ENCODE assay signal across 9 cellular contexts in genomic region chr19:16324064-16324383, GRCh38. TPM values are rescaled to one million over a fixed set of nuclear protein-coding genes. Genes with fewer than 3 reads are reported as not detected.
DNase-seq lines count a peak whose midpoint lies in the region; ATAC-seq and TF ChIP-seq lines count a peak whose summit lies in the region.
"Had no signal": no experiment of that assay in that cellular context is flagged by ENCODE, and none has a peak within 500 bp of the region (broad histone marks: within the 10 kb centered on the region; RNA-seq: fewer than 3 reads in every experiment).

No MANE protein-coding gene starts in this region.

- intact Hi-C loops in dorsolateral prefrontal cortex (cut with DNase I), result no loop called here

- peaks cover 8% of the 10 kb centered on the region for H3K4me1 Mint-ChIP-seq in nephron progenitor cell

- H3K4me3 Mint-ChIP-seq in nephron progenitor cell, result peak overlapping the region; percentile 32

- no peaks in the 10 kb centered on the region for H3K36me3 Mint-ChIP-seq in nephron progenitor cell (ENCODE audit: low read depth)

- POLR2A ChIA-PET in BJ (lab: Charles Lee), result interaction anchor here (1.0 kb wide), 2 partner anchors 8 to 15 kb away, joined by 9 to 15 read pairs; no protein-coding TSS in a partner anchor

- no peak for ATAC-seq in GM21390 (IDR thresholded peaks at IDR 0.05; ENCODE audit: unreplicated experiment)

- H3K4me3 ChIP-seq in BJ (ENCODE audit: low read depth, low read length) (peak overlapping the region; percentile 41), LNCaP clone FGC (ENCODE audit: low read depth, low read length) (peak overlapping the region; percentile 52), dorsolateral prefrontal cortex (peak overlapping the region; percentile 20 to 76 (median 64))

- peaks cover 6% of the 10 kb centered on the region for H3K36me3 ChIP-seq in BJ (ENCODE audit: control insufficient read depth, insufficient read depth, low read length)

- peak overlapping the region in 40 of 59 donors; percentile 1 to 92 (median 78) for H3K27ac ChIP-seq in dorsolateral prefrontal cortex

- H3K27me3 Mint-ChIP-seq in nephron progenitor cell (ENCODE audit: low read depth, poor library complexity), result peaks cover 86% of the 10 kb centered on the region

- H3K27me3 ChIP-seq in BJ (ENCODE audit: control insufficient read depth, insufficient read depth, low read length) (no peaks in the 10 kb centered on the region; the same call in 1 of the 2 replicates), dorsolateral prefrontal cortex (peaks cover 0 to 11% (median 0%) of the 10 kb centered on the region in 45 donors)

- no peak overlapping the region for H3K27ac Mint-ChIP-seq in nephron progenitor cell

- DNase-seq in BJ (ENCODE audit: low read depth) (no peak), LNCaP clone FGC (ENCODE audit: low read depth) (no peak), dorsolateral prefrontal cortex (no peak), nephron progenitor cell (no peak), NCI-H82 treated with DMSO at 0.1 percent for 48 hours (lab: John Stamatoyannopoulos, UW; ENCODE audit: unreplicated experiment) (no peak), CD1c-positive myeloid dendritic cell (ENCODE audit: extremely low spot score) (no peak)
- no peak for DNase-seq in activated CD8-positive, alpha-beta memory T cell treated with anti-CD3 and anti-CD28 coated beads for 24 hours
- DNase-seq: NCI-H187 had no signal

- CTCF ChIA-PET in BJ (lab: Yijun Ruan, JAX), result interaction anchor here (0.6 to 1.0 kb wide), 5 partner anchors 11 to 68 kb away, joined by 3 read pairs; no protein-coding TSS in a partner anchor

- no peaks in the 10 kb centered on the region for H3K9me3 Mint-ChIP-seq in nephron progenitor cell

- TF ChIP-seq CTCF in BJ (IDR thresholded peaks at IDR 0.05; ENCODE audit: insufficient read depth, low read depth, low read length) (no peak), LNCaP clone FGC (IDR thresholded peaks at IDR 0.05; ENCODE audit: control insufficient read depth, extremely low read depth, insufficient read depth) (no peak), dorsolateral prefrontal cortex (IDR thresholded peaks at IDR 0.05 in 54 of 56, conservative IDR thresholded peaks at IDR 0.05 in 2 of 56; ENCODE audit: low read depth in 1 of 56, partially characterized antibody in 56 of 56) (no peak), nephron progenitor cell (IDR thresholded peaks at IDR 0.05) (no peak)

RNA-seq across cellular contexts. Expression of gene KLF2, which starts 0.6 kb away (rescaled TPM):
- polyA plus RNA-seq in BJ (2011; rRNA removed), result 1.7 and 1.8 TPM in 2 replicates
- polyA minus RNA-seq in BJ (2011; rRNA and poly(A)+ RNA removed), result 2.3 and 2.6 TPM in 2 replicates
- 10 to 100 TPM in 102 of 120 experiments, 1 to 10 TPM in 18; 5.2 to 50.8 (median 15.6) TPM for total RNA-seq in dorsolateral prefrontal cortex
